Comparison of ENCODE assay signal across 3 cellular contexts in genomic region chr11:1036303-1036923, GRCh38.
TF ChIP-seq lines count a peak whose summit lies in the region.

MUC6 (minus strand) TSS chr11:1036718; CDS start chr11:1036655, 63 bp downstream.

TF ChIP-seq in SK-N-SH treated with all-trans-retinoic acid at 6 μM for 48 hours, 23 proteins besides CTCF, POLR2A, EP300 and RAD21:
- TF ChIP-seq CSDC2 (CRISPR knock-in tag; IDR thresholded peaks at IDR 0.05) (no peak), GLIS3 (CRISPR knock-in tag; IDR thresholded peaks at IDR 0.05) (no peak), PPARA (CRISPR knock-in tag; IDR thresholded peaks at IDR 0.05; ENCODE audit: borderline replicate concordance) (no peak), SNAI2 (CRISPR knock-in tag; IDR thresholded peaks at IDR 0.05) (no peak), TSHZ2 (CRISPR knock-in tag; IDR thresholded peaks at IDR 0.05) (no peak), ZFP3 (CRISPR knock-in tag; IDR thresholded peaks at IDR 0.05) (no peak), ZC3H10 (CRISPR knock-in tag; IDR thresholded peaks at IDR 0.05) (no peak), BACH2 (CRISPR knock-in tag; IDR thresholded peaks at IDR 0.05; ENCODE audit: borderline replicate concordance) (no peak)
- TF ChIP-seq, protein P1, sequence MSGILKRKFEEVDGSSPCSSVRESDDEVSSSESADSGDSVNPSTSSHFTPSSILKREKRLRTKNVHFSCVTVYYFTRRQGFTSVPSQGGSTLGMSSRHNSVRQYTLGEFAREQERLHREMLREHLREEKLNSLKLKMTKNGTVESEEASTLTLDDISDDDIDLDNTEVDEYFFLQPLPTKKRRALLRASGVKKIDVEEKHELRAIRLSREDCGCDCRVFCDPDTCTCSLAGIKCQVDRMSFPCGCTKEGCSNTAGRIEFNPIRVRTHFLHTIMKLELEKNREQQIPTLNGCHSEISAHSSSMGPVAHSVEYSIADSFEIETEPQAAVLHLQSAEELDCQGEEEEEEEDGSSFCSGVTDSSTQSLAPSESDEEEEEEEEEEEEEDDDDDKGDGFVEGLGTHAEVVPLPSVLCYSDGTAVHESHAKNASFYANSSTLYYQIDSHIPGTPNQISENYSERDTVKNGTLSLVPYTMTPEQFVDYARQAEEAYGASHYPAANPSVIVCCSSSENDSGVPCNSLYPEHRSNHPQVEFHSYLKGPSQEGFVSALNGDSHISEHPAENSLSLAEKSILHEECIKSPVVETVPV (CRISPR knock-in tag; IDR thresholded peaks at IDR 0.05) = no peak

TF ChIP-seq in SK-N-SH, 30 proteins besides CTCF, POLR2A, EP300 and RAD21:
- no peak for TF ChIP-seq FOXJ3 (CRISPR knock-in tag; IDR thresholded peaks at IDR 0.05)
- TF ChIP-seq RCOR1 (IDR thresholded peaks at IDR 0.05; ENCODE audit: low read length) = no peak
- no peak for TF ChIP-seq MXI1 (IDR thresholded peaks at IDR 0.05; ENCODE audit: low read depth, low read length)
- TF ChIP-seq JUND (IDR thresholded peaks at IDR 0.05) = no peak
- no peak for TF ChIP-seq TCF12 (IDR thresholded peaks at IDR 0.05)
- TF ChIP-seq, protein P2, sequence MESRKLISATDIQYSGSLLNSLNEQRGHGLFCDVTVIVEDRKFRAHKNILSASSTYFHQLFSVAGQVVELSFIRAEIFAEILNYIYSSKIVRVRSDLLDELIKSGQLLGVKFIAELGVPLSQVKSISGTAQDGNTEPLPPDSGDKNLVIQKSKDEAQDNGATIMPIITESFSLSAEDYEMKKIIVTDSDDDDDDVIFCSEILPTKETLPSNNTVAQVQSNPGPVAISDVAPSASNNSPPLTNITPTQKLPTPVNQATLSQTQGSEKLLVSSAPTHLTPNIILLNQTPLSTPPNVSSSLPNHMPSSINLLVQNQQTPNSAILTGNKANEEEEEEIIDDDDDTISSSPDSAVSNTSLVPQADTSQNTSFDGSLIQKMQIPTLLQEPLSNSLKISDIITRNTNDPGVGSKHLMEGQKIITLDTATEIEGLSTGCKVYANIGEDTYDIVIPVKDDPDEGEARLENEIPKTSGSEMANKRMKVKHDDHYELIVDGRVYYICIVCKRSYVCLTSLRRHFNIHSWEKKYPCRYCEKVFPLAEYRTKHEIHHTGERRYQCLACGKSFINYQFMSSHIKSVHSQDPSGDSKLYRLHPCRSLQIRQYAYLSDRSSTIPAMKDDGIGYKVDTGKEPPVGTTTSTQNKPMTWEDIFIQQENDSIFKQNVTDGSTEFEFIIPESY (IDR thresholded peaks at IDR 0.05; ENCODE audit: borderline replicate concordance, low read depth) = no peak
- TF ChIP-seq POLR2AphosphoS5 (IDR thresholded peaks at IDR 0.05; ENCODE audit: low read depth, low read length) = no peak
- no peak for TF ChIP-seq NRF1 (IDR thresholded peaks at IDR 0.05; ENCODE audit: low read depth, low read length)
- no peak for TF ChIP-seq ELF1 (IDR thresholded peaks at IDR 0.05)
- TF ChIP-seq GABPA (IDR thresholded peaks at IDR 0.05; ENCODE audit: low read depth) = no peak

TF ChIP-seq in H1, 55 proteins besides CTCF, POLR2A, EP300 and RAD21:
- TF ChIP-seq, protein P3, sequence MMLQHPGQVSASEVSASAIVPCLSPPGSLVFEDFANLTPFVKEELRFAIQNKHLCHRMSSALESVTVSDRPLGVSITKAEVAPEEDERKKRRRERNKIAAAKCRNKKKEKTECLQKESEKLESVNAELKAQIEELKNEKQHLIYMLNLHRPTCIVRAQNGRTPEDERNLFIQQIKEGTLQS (IDR thresholded peaks at IDR 0.05; ENCODE audit: insufficient read depth, low read depth, low read length) = no peak
- no peak for TF ChIP-seq GTF2F1 (IDR thresholded peaks at IDR 0.05; ENCODE audit: borderline replicate concordance, low read depth, low read length)
- TF ChIP-seq, protein P4, sequence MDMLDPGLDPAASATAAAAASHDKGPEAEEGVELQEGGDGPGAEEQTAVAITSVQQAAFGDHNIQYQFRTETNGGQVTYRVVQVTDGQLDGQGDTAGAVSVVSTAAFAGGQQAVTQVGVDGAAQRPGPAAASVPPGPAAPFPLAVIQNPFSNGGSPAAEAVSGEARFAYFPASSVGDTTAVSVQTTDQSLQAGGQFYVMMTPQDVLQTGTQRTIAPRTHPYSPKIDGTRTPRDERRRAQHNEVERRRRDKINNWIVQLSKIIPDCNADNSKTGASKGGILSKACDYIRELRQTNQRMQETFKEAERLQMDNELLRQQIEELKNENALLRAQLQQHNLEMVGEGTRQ (IDR thresholded peaks at IDR 0.05; ENCODE audit: low read length) = no peak
- no peak for TF ChIP-seq CREB1 (IDR thresholded peaks at IDR 0.05)
- TF ChIP-seq, protein P5, sequence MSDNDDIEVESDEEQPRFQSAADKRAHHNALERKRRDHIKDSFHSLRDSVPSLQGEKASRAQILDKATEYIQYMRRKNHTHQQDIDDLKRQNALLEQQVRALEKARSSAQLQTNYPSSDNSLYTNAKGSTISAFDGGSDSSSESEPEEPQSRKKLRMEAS (IDR thresholded peaks at IDR 0.05) = no peak
